In the genomic region with DNA sequence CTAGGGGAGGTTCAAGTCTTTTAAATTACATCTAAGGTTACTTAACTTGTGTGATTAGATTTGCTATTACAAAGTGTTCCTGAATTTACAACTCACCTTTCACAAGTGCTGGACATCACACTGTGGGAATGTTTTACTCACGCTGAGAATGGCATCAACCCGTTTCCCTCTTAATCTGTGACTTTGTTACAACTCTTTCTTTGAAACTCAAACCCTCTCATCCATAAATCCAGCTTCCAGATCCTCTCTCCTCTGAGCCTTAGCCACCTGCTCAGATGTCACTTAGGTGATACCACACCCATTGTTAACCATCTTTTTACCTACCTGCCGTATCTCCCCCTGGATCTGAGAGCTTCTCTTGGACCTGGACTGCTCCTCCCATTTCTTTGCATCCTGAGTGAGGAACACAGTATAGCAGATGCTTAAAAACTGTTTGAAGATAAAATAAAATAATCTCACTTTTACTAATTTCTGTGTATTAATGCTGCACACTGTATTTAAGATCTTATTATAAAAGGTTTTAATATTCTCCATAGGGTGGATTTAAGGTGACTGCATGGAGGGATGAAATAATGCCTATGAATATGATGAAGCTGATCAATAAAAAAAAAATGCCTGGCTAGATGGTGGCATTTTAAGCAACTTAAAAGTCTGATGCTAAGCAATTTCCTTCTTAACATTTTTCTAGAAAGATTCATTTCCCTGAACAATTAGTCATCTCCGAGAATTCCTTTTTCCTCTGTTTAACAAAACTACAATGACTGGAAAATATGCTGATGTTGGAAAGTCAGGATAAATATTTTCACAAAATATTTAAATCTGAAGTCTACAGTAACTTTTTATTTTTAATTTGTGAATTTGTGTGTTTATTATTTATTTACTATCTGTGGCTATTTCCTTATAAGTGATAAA, we compare ENCODE assay signal across 16 cellular contexts. TPM values are rescaled to one million over a fixed set of nuclear protein-coding genes. Genes with fewer than 3 reads are reported as not detected.
DNase-seq lines count a peak whose midpoint lies in the region; ATAC-seq, FAIRE-seq and TF ChIP-seq lines count a peak whose summit lies in the region.
"Had no signal": no experiment of that assay in that cellular context is flagged by ENCODE, and none has a peak within 500 bp of the region (broad histone marks: within the 10 kb centered on the region; RNA-seq: fewer than 3 reads in every experiment).

No MANE protein-coding gene starts in this region.

- H3K27ac Mint-ChIP-seq in activated CD4-positive, alpha-beta T cell treated with anti-CD3 and anti-CD28 coated beads for 36 hours, result no peak overlapping the region
- no peak overlapping the region for H3K27ac Mint-ChIP-seq in activated CD4-positive, alpha-beta T cell treated with anti-CD3 and anti-CD28 coated beads, Interleukin-2, amount 10 ng/mL, durations not matched to agents 7 days and 5 days
- H3K27ac Mint-ChIP-seq in T-helper 2 cell treated with Interferon-gamma antibody and Interleukin-4, amounts not matched to agents 5 μg/mL and 100 μg/mL, for 36 hours, result no peak overlapping the region
- H3K27ac Mint-ChIP-seq: activated naive CD4-positive, alpha-beta T cell treated with anti-CD3 and anti-CD28 coated beads for 36 hours; dendritic cell treated with granulocyte-macrophage colony-stimulating factor and Interleukin-4, amounts not matched to agents 40 ng/mL and 50 ng/mL, for 4 days; IgD-negative memory B cell had no signal

- H3K27me3 Mint-ChIP-seq in activated CD4-positive, alpha-beta T cell treated with anti-CD3 and anti-CD28 coated beads for 36 hours, result peaks cover 2% of the 10 kb centered on the region
- peaks cover 7% of the 10 kb centered on the region for H3K27me3 Mint-ChIP-seq in activated CD4-positive, alpha-beta T cell treated with anti-CD3 and anti-CD28 coated beads, Interleukin-2, amount 10 ng/mL, durations not matched to agents 7 days and 5 days
- H3K27me3 Mint-ChIP-seq in T-helper 2 cell treated with Interferon-gamma antibody and Interleukin-4, amounts not matched to agents 5 μg/mL and 100 μg/mL, for 36 hours (ENCODE audit: low read depth), result peaks cover 2% of the 10 kb centered on the region

- no peaks in the 10 kb centered on the region for H3K36me3 Mint-ChIP-seq in activated CD4-positive, alpha-beta T cell treated with anti-CD3 and anti-CD28 coated beads for 36 hours (ENCODE audit: low read depth)
- H3K36me3 Mint-ChIP-seq in activated CD4-positive, alpha-beta T cell treated with anti-CD3 and anti-CD28 coated beads, Interleukin-2, amount 10 ng/mL, durations not matched to agents 7 days and 5 days (ENCODE audit: low read depth), result no peaks in the 10 kb centered on the region
- H3K36me3 Mint-ChIP-seq in T-helper 2 cell treated with Interferon-gamma antibody and Interleukin-4, amounts not matched to agents 5 μg/mL and 100 μg/mL, for 36 hours (ENCODE audit: low read depth), result no peaks in the 10 kb centered on the region
- H3K36me3 Mint-ChIP-seq: IgD-negative memory B cell had no signal

- no peak overlapping the region for H3K4me3 Mint-ChIP-seq in activated CD4-positive, alpha-beta T cell treated with anti-CD3 and anti-CD28 coated beads for 36 hours
- no peak overlapping the region for H3K4me3 Mint-ChIP-seq in activated CD4-positive, alpha-beta T cell treated with anti-CD3 and anti-CD28 coated beads, Interleukin-2, amount 10 ng/mL, durations not matched to agents 7 days and 5 days
- H3K4me3 Mint-ChIP-seq in T-helper 2 cell treated with Interferon-gamma antibody and Interleukin-4, amounts not matched to agents 5 μg/mL and 100 μg/mL, for 36 hours, result no peak overlapping the region
- H3K4me3 Mint-ChIP-seq: activated naive CD4-positive, alpha-beta T cell treated with anti-CD3 and anti-CD28 coated beads for 36 hours; dendritic cell treated with granulocyte-macrophage colony-stimulating factor and Interleukin-4, amounts not matched to agents 40 ng/mL and 50 ng/mL, for 4 days; IgD-negative memory B cell had no signal

- DNase-seq in activated CD4-positive, alpha-beta T cell treated with anti-CD3 and anti-CD28 coated beads for 36 hours, result no peak
- no peak for DNase-seq in activated CD4-positive, alpha-beta T cell treated with anti-CD3 and anti-CD28 coated beads, Interleukin-2, amount 10 ng/mL, durations not matched to agents 7 days and 5 days
- DNase-seq in astrocyte of the cerebellum (ENCODE audit: low read depth) (peak; percentile 16), frontal cortex (ENCODE audit: low spot score in 2 of 2) (no peak), NCI-H1105 (lab: John Stamatoyannopoulos, UW) (no peak)
- no peak for DNase-seq in T-helper 2 cell treated with Interferon-gamma antibody and Interleukin-4, amounts not matched to agents 5 μg/mL and 100 μg/mL, for 36 hours (ENCODE audit: low spot score)
- DNase-seq: activated naive CD4-positive, alpha-beta T cell treated with anti-CD3 and anti-CD28 coated beads for 36 hours; DMS79; NCI-H146; T-helper 2 cell; tibial artery had no signal

- H3K4me1 Mint-ChIP-seq in activated CD4-positive, alpha-beta T cell treated with anti-CD3 and anti-CD28 coated beads for 36 hours, result no peaks in the 10 kb centered on the region
- H3K4me1 Mint-ChIP-seq in activated CD4-positive, alpha-beta T cell treated with anti-CD3 and anti-CD28 coated beads, Interleukin-2, amount 10 ng/mL, durations not matched to agents 7 days and 5 days, result no peaks in the 10 kb centered on the region
- no peaks in the 10 kb centered on the region for H3K4me1 Mint-ChIP-seq in T-helper 2 cell treated with Interferon-gamma antibody and Interleukin-4, amounts not matched to agents 5 μg/mL and 100 μg/mL, for 36 hours (ENCODE audit: low read depth)

- H3K4me3 ChIP-seq in astrocyte of the cerebellum (ENCODE audit: low read depth, low read length), result no peak overlapping the region
- H3K4me3 ChIP-seq: skin epidermis, tibial artery had no signal

- in situ Hi-C loops in astrocyte of the cerebellum (cut with HindIII; ENCODE audit: low sequenced_read_pairs), result no loop called here

- POLR2A ChIA-PET in activated CD4-positive, alpha-beta T cell treated with anti-CD3 and anti-CD28 coated beads for 36 hours (lab: Charles Lee), result no interaction called here
- POLR2A ChIA-PET in activated CD4-positive, alpha-beta T cell treated with anti-CD3 and anti-CD28 coated beads, Interleukin-2, amount 10 ng/mL, durations not matched to agents 7 days and 5 days (lab: Charles Lee), result interaction anchor here (0.7 kb wide), 1 partner anchor 577 kb away, joined by 3 read pairs; no protein-coding TSS in a partner anchor

- intact Hi-C loops in activated CD4-positive, alpha-beta T cell treated with anti-CD3 and anti-CD28 coated beads for 36 hours (cut with DNase I, micrococcal nuclease), result no loop called here

- peak; percentile 16 for ATAC-seq in activated CD4-positive, alpha-beta T cell treated with anti-CD3 and anti-CD28 coated beads for 36 hours
- ATAC-seq in HG02588 (IDR thresholded peaks at IDR 0.05; ENCODE audit: unreplicated experiment) (no peak), HG02885 (IDR thresholded peaks at IDR 0.05; ENCODE audit: poor library complexity, unreplicated experiment) (no peak)

- CTCF ChIA-PET in activated CD4-positive, alpha-beta T cell treated with anti-CD3 and anti-CD28 coated beads for 36 hours (lab: Charles Lee), result no interaction called here
- CTCF ChIA-PET in activated CD4-positive, alpha-beta T cell treated with anti-CD3 and anti-CD28 coated beads, Interleukin-2, amount 10 ng/mL, durations not matched to agents 7 days and 5 days (lab: Charles Lee), result interaction anchor here (1.5 kb wide), 1 partner anchor 43 kb away, joined by 3 read pairs; no protein-coding TSS in a partner anchor

- FAIRE-seq in frontal cortex (lab: Jason Lieb, UNC), result peak; percentile 51

- H3K9me3 Mint-ChIP-seq in activated CD4-positive, alpha-beta T cell treated with anti-CD3 and anti-CD28 coated beads for 36 hours (ENCODE audit: low read depth), result no peaks in the 10 kb centered on the region
- H3K9me3 Mint-ChIP-seq in activated CD4-positive, alpha-beta T cell treated with anti-CD3 and anti-CD28 coated beads, Interleukin-2, amount 10 ng/mL, durations not matched to agents 7 days and 5 days, result no peaks in the 10 kb centered on the region
- H3K9me3 Mint-ChIP-seq in T-helper 2 cell treated with Interferon-gamma antibody and Interleukin-4, amounts not matched to agents 5 μg/mL and 100 μg/mL, for 36 hours, result no peaks in the 10 kb centered on the region
- H3K9me3 Mint-ChIP-seq: activated naive CD4-positive, alpha-beta T cell treated with anti-CD3 and anti-CD28 coated beads for 36 hours; dendritic cell treated with granulocyte-macrophage colony-stimulating factor and Interleukin-4, amounts not matched to agents 40 ng/mL and 50 ng/mL, for 4 days; IgD-negative memory B cell had no signal

- no peak for TF ChIP-seq CTCF in astrocyte of the cerebellum (IDR thresholded peaks at IDR 0.05; ENCODE audit: low read depth, low read length, missing control alignments)

RNA-seq across cellular contexts. Expression of a gene that starts 39.1 kb away (rescaled TPM):
- 1,000 to 10,000 TPM in 1 of 2 experiments, 100 to 1,000 TPM in 1; 959 to 1,004 TPM for total RNA-seq in activated CD4-positive, alpha-beta T cell treated with anti-CD3 and anti-CD28 coated beads for 36 hours
- total RNA-seq in activated CD4-positive, alpha-beta T cell treated with anti-CD3 and anti-CD28 coated beads, Interleukin-2, amount 10 ng/mL, durations not matched to agents 7 days and 5 days, result 100 to 1,000 TPM; 460 to 538 TPM
- 144 TPM for total RNA-seq in frontal cortex
